Comparison of ENCODE assay signal across 13 cellular contexts in the genomic region with DNA sequence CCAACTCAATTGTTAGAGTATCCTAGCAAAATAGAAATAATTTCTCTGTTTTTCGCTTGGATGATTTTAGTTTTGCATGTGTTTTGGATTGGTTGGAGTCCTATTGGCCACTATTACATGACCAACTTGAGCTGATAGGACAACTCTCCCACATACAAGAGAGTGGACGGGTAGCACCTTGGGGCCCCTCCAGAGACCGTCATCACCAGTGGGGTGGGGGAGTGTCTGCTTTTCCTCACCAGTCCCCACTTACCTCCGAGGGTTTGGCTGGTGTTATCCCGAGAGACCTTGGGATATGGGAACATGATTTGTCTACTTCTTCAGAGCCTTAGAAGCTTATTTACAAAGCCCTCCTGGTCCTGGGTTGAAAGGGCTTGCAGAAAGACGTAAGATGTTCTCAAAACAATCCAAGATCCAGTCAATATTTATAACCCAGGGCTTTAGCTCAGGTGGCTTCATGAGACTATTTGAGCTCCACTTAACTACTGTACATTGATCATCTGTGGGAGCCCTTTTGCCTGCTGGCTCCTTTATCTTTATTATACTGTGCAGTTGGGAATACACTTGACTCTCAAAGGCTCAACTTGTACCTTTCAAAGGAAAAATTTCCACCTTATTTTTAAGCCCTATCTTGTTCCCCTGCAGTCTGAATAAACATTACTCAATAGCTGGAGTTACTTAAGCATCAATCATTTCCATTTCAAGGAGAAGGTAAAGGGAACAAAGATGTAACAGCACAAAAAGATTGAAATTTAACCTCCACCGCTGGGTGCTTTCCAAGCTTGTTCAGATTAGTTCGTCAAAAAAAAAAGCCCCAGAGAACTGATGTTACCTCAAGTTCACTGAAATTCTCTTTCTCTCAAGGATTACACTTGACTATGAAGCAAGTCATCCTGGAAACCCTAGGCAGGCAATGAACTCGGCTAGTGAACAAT.
DNase-seq lines count a peak whose midpoint lies in the region; ATAC-seq, FAIRE-seq and TF ChIP-seq lines count a peak whose summit lies in the region.
"Had no signal": no experiment of that assay in that cellular context is flagged by ENCODE, and none has a peak within 500 bp of the region (broad histone marks: within the 10 kb centered on the region; RNA-seq: fewer than 3 reads in every experiment).

No MANE protein-coding gene starts in this region.

- peak; percentile 40; the same call in 2 of the 3 replicates for ATAC-seq in RWPE2 (ENCODE audit: low read depth)
- no peak for ATAC-seq in CD8-positive, alpha-beta T cell

- peaks cover 18% of the 10 kb centered on the region for H3K9me3 Mint-ChIP-seq in type B pancreatic cell
- H3K9me3 Mint-ChIP-seq in CD8-positive, alpha-beta T cell, result no peaks in the 10 kb centered on the region

- H3K4me3 ChIP-seq in RWPE2 (ENCODE audit: severe bottlenecking), result no peak overlapping the region
- H3K4me3 ChIP-seq in CD8-positive, alpha-beta T cell (ENCODE audit: low read depth, low read length), result no peak overlapping the region

- no peaks in the 10 kb centered on the region for H3K27me3 ChIP-seq in RWPE2 (ENCODE audit: insufficient read depth, poor library complexity, severe bottlenecking)
- no peaks in the 10 kb centered on the region for H3K27me3 ChIP-seq in CD8-positive, alpha-beta T cell (ENCODE audit: insufficient read depth, low read length)

- intact Hi-C loops in CD8-positive, alpha-beta T cell (cut with DNase I, micrococcal nuclease), result no loop called here

- no peaks in the 10 kb centered on the region for H3K27me3 Mint-ChIP-seq in type B pancreatic cell
- H3K27me3 Mint-ChIP-seq in CD8-positive, alpha-beta T cell (ENCODE audit: low read depth), result peaks cover 17% of the 10 kb centered on the region

- H3K4me1 Mint-ChIP-seq in type B pancreatic cell (ENCODE audit: unreplicated experiment), result peaks cover 46% of the 10 kb centered on the region
- H3K4me1 Mint-ChIP-seq in CD8-positive, alpha-beta T cell (ENCODE audit: low read depth), result no peaks in the 10 kb centered on the region

- H3K36me3 Mint-ChIP-seq in type B pancreatic cell, result peaks cover 24% of the 10 kb centered on the region
- no peaks in the 10 kb centered on the region for H3K36me3 Mint-ChIP-seq in CD8-positive, alpha-beta T cell

- no peaks in the 10 kb centered on the region for H3K36me3 ChIP-seq in RWPE2 (ENCODE audit: low read depth)
- H3K36me3 ChIP-seq in CD8-positive, alpha-beta T cell (ENCODE audit: insufficient read depth, low read length), result no peaks in the 10 kb centered on the region

- no peak overlapping the region for H3K27ac Mint-ChIP-seq in type B pancreatic cell
- H3K27ac Mint-ChIP-seq in CD8-positive, alpha-beta T cell, result no peak overlapping the region
- H3K27ac Mint-ChIP-seq: H9 had no signal

- CTCF ChIA-PET in CD8-positive, alpha-beta T cell (lab: Charles Lee), result no interaction called here

- H3K9me3 ChIP-seq in RWPE2 (ENCODE audit: severe bottlenecking), result no peaks in the 10 kb centered on the region
- H3K9me3 ChIP-seq in CD8-positive, alpha-beta T cell (ENCODE audit: low read length), result no peaks in the 10 kb centered on the region

- peaks cover 9% of the 10 kb centered on the region for H3K4me1 ChIP-seq in RWPE2 (ENCODE audit: insufficient read depth, poor library complexity, severe bottlenecking)
- no peaks in the 10 kb centered on the region for H3K4me1 ChIP-seq in CD8-positive, alpha-beta T cell (ENCODE audit: insufficient read depth, low read length)

- no peak for DNase-seq in GM19239 (ENCODE audit: insufficient read length, low spot score)
- no peak for DNase-seq in RWPE2 (ENCODE audit: low spot score)
- DNase-seq in kidney tubule cell (ENCODE audit: low spot score), result peak; percentile 32
- no peak for DNase-seq in type B pancreatic cell (ENCODE audit: extremely low spot score, unreplicated experiment)
- DNase-seq in NCI-H2081 treated with DMSO at 0.1 percent for 48 hours (lab: John Stamatoyannopoulos, UW), result no peak
- DNase-seq in activated gamma-delta T cell treated with Interleukin-2 at 50 U/mL for 16 hours, result no peak
- DNase-seq in CD8-positive, alpha-beta T cell, result no peak
- DNase-seq: EL, H9, NCI-H1105, NCI-H1694 treated with DMSO at 0.1 percent for 48 hours had no signal

- no peak for TF ChIP-seq CTCF in RWPE2 (IDR thresholded peaks at IDR 0.05; ENCODE audit: poor library complexity, severe bottlenecking)
- TF ChIP-seq CTCF in type B pancreatic cell (conservative IDR thresholded peaks at IDR 0.05), result no peak
- no peak for TF ChIP-seq CTCF in CD8-positive, alpha-beta T cell (IDR thresholded peaks at IDR 0.05)

- no peak overlapping the region for H3K27ac ChIP-seq in RWPE2 (ENCODE audit: poor library complexity, severe bottlenecking)
- H3K27ac ChIP-seq in CD8-positive, alpha-beta T cell (ENCODE audit: low read depth, low read length), result no peak overlapping the region
- H3K27ac ChIP-seq: HL-60 had no signal

- peak; percentile 11 for FAIRE-seq in GM19239 (lab: Jason Lieb, UNC)
- FAIRE-seq: HTR-8/SVneo had no signal

- H3K4me3 Mint-ChIP-seq in type B pancreatic cell, result peak overlapping the region; percentile 6
- no peak overlapping the region for H3K4me3 Mint-ChIP-seq in CD8-positive, alpha-beta T cell
- H3K4me3 Mint-ChIP-seq: H9 had no signal

- POLR2A ChIA-PET in CD8-positive, alpha-beta T cell (lab: Charles Lee), result no interaction called here
